ENCODE assay signal across 1 cellular context in the genomic region with DNA sequence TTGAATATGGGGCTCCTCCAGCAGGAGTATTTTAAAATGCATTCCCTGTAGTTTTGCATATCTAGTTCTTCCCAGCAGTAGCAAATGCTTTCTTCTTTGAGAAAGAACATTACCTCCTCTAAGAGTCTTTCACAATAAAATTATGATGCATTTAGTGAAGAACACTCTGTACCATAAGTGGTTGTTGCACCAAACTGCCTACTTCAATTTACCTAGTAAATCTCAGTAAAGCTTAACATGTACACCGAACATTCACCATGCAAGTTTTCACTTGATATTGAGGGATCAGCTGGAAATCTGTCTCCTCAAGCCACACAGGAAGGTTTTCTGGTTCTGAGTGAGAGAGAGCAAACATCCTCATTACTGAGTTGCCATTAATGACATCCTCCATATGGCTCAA.
TF ChIP-seq lines count a peak whose summit lies in the region.

No MANE protein-coding gene starts in this region.

TF ChIP-seq in H1, 55 proteins besides CTCF, POLR2A, EP300 and RAD21:
- TF ChIP-seq, protein P1, sequence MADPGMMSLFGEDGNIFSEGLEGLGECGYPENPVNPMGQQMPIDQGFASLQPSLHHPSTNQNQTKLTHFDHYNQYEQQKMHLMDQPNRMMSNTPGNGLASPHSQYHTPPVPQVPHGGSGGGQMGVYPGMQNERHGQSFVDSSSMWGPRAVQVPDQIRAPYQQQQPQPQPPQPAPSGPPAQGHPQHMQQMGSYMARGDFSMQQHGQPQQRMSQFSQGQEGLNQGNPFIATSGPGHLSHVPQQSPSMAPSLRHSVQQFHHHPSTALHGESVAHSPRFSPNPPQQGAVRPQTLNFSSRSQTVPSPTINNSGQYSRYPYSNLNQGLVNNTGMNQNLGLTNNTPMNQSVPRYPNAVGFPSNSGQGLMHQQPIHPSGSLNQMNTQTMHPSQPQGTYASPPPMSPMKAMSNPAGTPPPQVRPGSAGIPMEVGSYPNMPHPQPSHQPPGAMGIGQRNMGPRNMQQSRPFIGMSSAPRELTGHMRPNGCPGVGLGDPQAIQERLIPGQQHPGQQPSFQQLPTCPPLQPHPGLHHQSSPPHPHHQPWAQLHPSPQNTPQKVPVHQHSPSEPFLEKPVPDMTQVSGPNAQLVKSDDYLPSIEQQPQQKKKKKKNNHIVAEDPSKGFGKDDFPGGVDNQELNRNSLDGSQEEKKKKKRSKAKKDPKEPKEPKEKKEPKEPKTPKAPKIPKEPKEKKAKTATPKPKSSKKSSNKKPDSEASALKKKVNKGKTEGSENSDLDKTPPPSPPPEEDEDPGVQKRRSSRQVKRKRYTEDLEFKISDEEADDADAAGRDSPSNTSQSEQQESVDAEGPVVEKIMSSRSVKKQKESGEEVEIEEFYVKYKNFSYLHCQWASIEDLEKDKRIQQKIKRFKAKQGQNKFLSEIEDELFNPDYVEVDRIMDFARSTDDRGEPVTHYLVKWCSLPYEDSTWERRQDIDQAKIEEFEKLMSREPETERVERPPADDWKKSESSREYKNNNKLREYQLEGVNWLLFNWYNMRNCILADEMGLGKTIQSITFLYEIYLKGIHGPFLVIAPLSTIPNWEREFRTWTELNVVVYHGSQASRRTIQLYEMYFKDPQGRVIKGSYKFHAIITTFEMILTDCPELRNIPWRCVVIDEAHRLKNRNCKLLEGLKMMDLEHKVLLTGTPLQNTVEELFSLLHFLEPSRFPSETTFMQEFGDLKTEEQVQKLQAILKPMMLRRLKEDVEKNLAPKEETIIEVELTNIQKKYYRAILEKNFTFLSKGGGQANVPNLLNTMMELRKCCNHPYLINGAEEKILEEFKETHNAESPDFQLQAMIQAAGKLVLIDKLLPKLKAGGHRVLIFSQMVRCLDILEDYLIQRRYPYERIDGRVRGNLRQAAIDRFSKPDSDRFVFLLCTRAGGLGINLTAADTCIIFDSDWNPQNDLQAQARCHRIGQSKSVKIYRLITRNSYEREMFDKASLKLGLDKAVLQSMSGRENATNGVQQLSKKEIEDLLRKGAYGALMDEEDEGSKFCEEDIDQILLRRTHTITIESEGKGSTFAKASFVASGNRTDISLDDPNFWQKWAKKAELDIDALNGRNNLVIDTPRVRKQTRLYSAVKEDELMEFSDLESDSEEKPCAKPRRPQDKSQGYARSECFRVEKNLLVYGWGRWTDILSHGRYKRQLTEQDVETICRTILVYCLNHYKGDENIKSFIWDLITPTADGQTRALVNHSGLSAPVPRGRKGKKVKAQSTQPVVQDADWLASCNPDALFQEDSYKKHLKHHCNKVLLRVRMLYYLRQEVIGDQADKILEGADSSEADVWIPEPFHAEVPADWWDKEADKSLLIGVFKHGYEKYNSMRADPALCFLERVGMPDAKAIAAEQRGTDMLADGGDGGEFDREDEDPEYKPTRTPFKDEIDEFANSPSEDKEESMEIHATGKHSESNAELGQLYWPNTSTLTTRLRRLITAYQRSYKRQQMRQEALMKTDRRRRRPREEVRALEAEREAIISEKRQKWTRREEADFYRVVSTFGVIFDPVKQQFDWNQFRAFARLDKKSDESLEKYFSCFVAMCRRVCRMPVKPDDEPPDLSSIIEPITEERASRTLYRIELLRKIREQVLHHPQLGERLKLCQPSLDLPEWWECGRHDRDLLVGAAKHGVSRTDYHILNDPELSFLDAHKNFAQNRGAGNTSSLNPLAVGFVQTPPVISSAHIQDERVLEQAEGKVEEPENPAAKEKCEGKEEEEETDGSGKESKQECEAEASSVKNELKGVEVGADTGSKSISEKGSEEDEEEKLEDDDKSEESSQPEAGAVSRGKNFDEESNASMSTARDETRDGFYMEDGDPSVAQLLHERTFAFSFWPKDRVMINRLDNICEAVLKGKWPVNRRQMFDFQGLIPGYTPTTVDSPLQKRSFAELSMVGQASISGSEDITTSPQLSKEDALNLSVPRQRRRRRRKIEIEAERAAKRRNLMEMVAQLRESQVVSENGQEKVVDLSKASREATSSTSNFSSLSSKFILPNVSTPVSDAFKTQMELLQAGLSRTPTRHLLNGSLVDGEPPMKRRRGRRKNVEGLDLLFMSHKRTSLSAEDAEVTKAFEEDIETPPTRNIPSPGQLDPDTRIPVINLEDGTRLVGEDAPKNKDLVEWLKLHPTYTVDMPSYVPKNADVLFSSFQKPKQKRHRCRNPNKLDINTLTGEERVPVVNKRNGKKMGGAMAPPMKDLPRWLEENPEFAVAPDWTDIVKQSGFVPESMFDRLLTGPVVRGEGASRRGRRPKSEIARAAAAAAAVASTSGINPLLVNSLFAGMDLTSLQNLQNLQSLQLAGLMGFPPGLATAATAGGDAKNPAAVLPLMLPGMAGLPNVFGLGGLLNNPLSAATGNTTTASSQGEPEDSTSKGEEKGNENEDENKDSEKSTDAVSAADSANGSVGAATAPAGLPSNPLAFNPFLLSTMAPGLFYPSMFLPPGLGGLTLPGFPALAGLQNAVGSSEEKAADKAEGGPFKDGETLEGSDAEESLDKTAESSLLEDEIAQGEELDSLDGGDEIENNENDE (IDR thresholded peaks at IDR 0.05; ENCODE audit: insufficient replicate concordance, low read length) = no peak
- no peak for TF ChIP-seq NANOG (IDR thresholded peaks at IDR 0.05; ENCODE audit: insufficient read depth, low read depth, low read length, poor library complexity, severe bottlenecking)
- TF ChIP-seq ASH2L (IDR thresholded peaks at IDR 0.05; ENCODE audit: low read length) = no peak
- TF ChIP-seq BACH1 (IDR thresholded peaks at IDR 0.05; ENCODE audit: low read length) = no peak
- no peak for TF ChIP-seq CBX8 (IDR thresholded peaks at IDR 0.05; ENCODE audit: borderline replicate concordance, low read depth, low read length)
